Comparison of ENCODE assay signal across 16 cellular contexts in genomic region chr2:134300585-134300984, GRCh38. TPM values are rescaled to one million over a fixed set of nuclear protein-coding genes. Genes with fewer than 3 reads are reported as not detected.
DNase-seq lines count a peak whose midpoint lies in the region; ATAC-seq and TF ChIP-seq lines count a peak whose summit lies in the region.
"Had no signal": no experiment of that assay in that cellular context is flagged by ENCODE, and none has a peak within 500 bp of the region (broad histone marks: within the 10 kb centered on the region; RNA-seq: fewer than 3 reads in every experiment).

No MANE protein-coding gene starts in this region.

- no peaks in the 10 kb centered on the region for H3K27me3 ChIP-seq in adrenal gland

- TF ChIP-seq CTCF in nephron (IDR thresholded peaks at IDR 0.05; ENCODE audit: unreplicated experiment in 3 of 3), result no peak
- TF ChIP-seq CTCF in adrenal gland (IDR thresholded peaks at IDR 0.05), result no peak

- 29 to 50% (median 45%) methylated on average over 1 of the region's 1 CpG for WGBS in adrenal gland, 4 donors

- peaks cover 81% of the 10 kb centered on the region for H3K4me1 Mint-ChIP-seq in stimulated activated naive CD8-positive, alpha-beta T cell treated with anti-CD3 and anti-CD28 coated beads, Interleukin-15, Interleukin-2, amounts not matched to agents 100 ng/mL and 50 ng/mL, for 24 hours (ENCODE audit: low read depth)
- H3K4me1 Mint-ChIP-seq in nephron, result peaks cover 50% of the 10 kb centered on the region

- H3K9me3 ChIP-seq in adrenal gland (replicated peaks in 1 of 3), result no peaks in the 10 kb centered on the region

- no peaks in the 10 kb centered on the region for H3K36me3 ChIP-seq in adrenal gland (replicated peaks in 1 of 2)

- peaks cover 3 to 32% of the 10 kb centered on the region in 2 donors for H3K4me1 ChIP-seq in adrenal gland (replicated peaks in 1 of 2)

- H3K27me3 Mint-ChIP-seq in stimulated activated naive CD8-positive, alpha-beta T cell treated with anti-CD3 and anti-CD28 coated beads, Interleukin-15, Interleukin-2, amounts not matched to agents 100 ng/mL and 50 ng/mL, for 24 hours, result no peaks in the 10 kb centered on the region
- no peaks in the 10 kb centered on the region for H3K27me3 Mint-ChIP-seq in nephron (ENCODE audit: low read depth)

- peak overlapping the region; percentile 17 for H3K27ac Mint-ChIP-seq in stimulated activated naive CD8-positive, alpha-beta T cell treated with anti-CD3 and anti-CD28 coated beads, Interleukin-15, Interleukin-2, amounts not matched to agents 100 ng/mL and 50 ng/mL, for 24 hours
- peak overlapping the region; percentile 62 to 76 (median 70) for H3K27ac Mint-ChIP-seq in nephron
- H3K27ac Mint-ChIP-seq: CD8-positive, alpha-beta T cell had no signal

- DNase-seq in NCI-H82 (lab: John Stamatoyannopoulos, UW) (peak; percentile 19), NCI-H82 treated with DMSO at 0.1 percent for 48 hours (lab: John Stamatoyannopoulos, UW; ENCODE audit: unreplicated experiment) (no peak), NCI-H2107 (lab: John Stamatoyannopoulos, UW) (no peak), adrenal gland (no peak)
- no peak for DNase-seq in stimulated activated naive CD8-positive, alpha-beta T cell treated with anti-CD3 and anti-CD28 coated beads, Interleukin-15, Interleukin-2, amounts not matched to agents 100 U/mL and 50 U/mL, for 24 hours
- DNase-seq: CD8-positive, alpha-beta T cell; KBM-7; NCI-H1436; NCI-H2029; NCI-H510A; SHP77 had no signal

- no peak overlapping the region for H3K27ac ChIP-seq in adrenal gland
- H3K27ac ChIP-seq: 22Rv1 had no signal

- H3K36me3 Mint-ChIP-seq in stimulated activated naive CD8-positive, alpha-beta T cell treated with anti-CD3 and anti-CD28 coated beads, Interleukin-15, Interleukin-2, amounts not matched to agents 100 ng/mL and 50 ng/mL, for 24 hours (ENCODE audit: low read depth), result peaks cover 36% of the 10 kb centered on the region
- peaks cover 24% of the 10 kb centered on the region for H3K36me3 Mint-ChIP-seq in nephron (ENCODE audit: low read depth)

- intact Hi-C loops in adrenal gland (cut with DNase I), result no loop called here

- no peak overlapping the region for H3K4me3 Mint-ChIP-seq in stimulated activated naive CD8-positive, alpha-beta T cell treated with anti-CD3 and anti-CD28 coated beads, Interleukin-15, Interleukin-2, amounts not matched to agents 100 ng/mL and 50 ng/mL, for 24 hours
- no peak overlapping the region for H3K4me3 Mint-ChIP-seq in nephron
- H3K4me3 Mint-ChIP-seq: CD8-positive, alpha-beta T cell had no signal

- no peak overlapping the region for H3K4me3 ChIP-seq in adrenal gland

- TF ChIP-seq POLR2A in adrenal gland (IDR thresholded peaks at IDR 0.05), result no peak

- H3K9me3 Mint-ChIP-seq in stimulated activated naive CD8-positive, alpha-beta T cell treated with anti-CD3 and anti-CD28 coated beads, Interleukin-15, Interleukin-2, amounts not matched to agents 100 ng/mL and 50 ng/mL, for 24 hours, result peaks cover 3% of the 10 kb centered on the region
- no peaks in the 10 kb centered on the region for H3K9me3 Mint-ChIP-seq in nephron
- H3K9me3 Mint-ChIP-seq: CD8-positive, alpha-beta T cell had no signal

- no peak for ATAC-seq in stimulated activated naive CD8-positive, alpha-beta T cell treated with anti-CD3 and anti-CD28 coated beads, Interleukin-15, Interleukin-2, amounts not matched to agents 100 U/mL and 50 U/mL, for 24 hours
- ATAC-seq in HG02973 (IDR thresholded peaks at IDR 0.05; ENCODE audit: unreplicated experiment), result no peak
- ATAC-seq: CD8-positive, alpha-beta T cell; Panc1 had no signal

RNA-seq across cellular contexts. Expression of gene MGAT5, which starts 46.7 kb away (rescaled TPM):
- total RNA-seq in adrenal gland, result 10 to 100 TPM; 27.9 to 47.9 (median 42.9) TPM
- polyA plus RNA-seq in adrenal gland, result 10 to 100 TPM in 1 of 3 donors, 1 to 10 TPM in 2; 2.9 to 20.0 (median 3.6) TPM
